Comparison of ENCODE assay signal across 8 cellular contexts in the genomic region with DNA sequence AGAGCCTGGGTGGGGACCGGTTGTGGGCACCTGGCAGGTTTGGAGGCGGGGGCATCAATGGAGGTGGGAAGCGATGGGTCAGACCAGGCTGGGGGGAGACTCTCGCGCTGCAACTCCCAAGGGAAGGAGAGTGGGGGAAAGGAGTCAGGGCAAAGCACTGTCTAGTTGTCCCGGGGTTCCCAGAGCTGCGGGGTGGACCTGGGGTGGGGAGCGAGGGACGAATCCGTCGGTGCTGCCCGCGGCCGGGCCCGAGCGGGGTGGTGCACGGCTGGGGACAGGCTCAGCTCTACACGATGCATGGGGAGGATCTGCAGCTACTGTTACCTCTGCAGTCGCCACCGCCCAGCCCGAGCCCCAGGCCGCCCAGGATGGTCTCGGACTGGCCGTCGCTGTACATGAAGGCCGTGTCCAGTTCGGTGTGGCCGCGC. TPM values are rescaled to one million over a fixed set of nuclear protein-coding genes. Genes with fewer than 3 reads are reported as not detected.
DNase-seq lines count a peak whose midpoint lies in the region; ATAC-seq and TF ChIP-seq lines count a peak whose summit lies in the region.

No MANE protein-coding gene starts in this region.

- H3K27me3 Mint-ChIP-seq in CD8-positive, alpha-beta memory T cell = no peaks in the 10 kb centered on the region
- H3K27me3 Mint-ChIP-seq in endothelial cell (ENCODE audit: unreplicated experiment) = peaks cover 15% of the 10 kb centered on the region
- no peaks in the 10 kb centered on the region for H3K27me3 Mint-ChIP-seq in nephron progenitor cell (ENCODE audit: low read depth, poor library complexity)

- no peaks in the 10 kb centered on the region for H3K9me3 ChIP-seq in CD8-positive, alpha-beta memory T cell (ENCODE audit: low read length)
- H3K9me3 ChIP-seq in HAP-1 (no peaks in the 10 kb centered on the region), SJCRH30 (replicated peaks) (no peaks in the 10 kb centered on the region)

- ATAC-seq in HG03108 (IDR thresholded peaks at IDR 0.05; ENCODE audit: unreplicated experiment) (no peak), GM21576 (IDR thresholded peaks at IDR 0.05; ENCODE audit: unreplicated experiment) (no peak)

- H3K4me3 ChIP-seq in CD8-positive, alpha-beta memory T cell (ENCODE audit: low read length) = peak overlapping the region; percentile 76
- H3K4me3 ChIP-seq in HAP-1 = peak overlapping the region; percentile 84
- H3K4me3 ChIP-seq in SJCRH30 = peak overlapping the region; percentile 92

- peak overlapping the region; percentile 81 to 94 (median 91) for H3K4me3 Mint-ChIP-seq in CD8-positive, alpha-beta memory T cell
- H3K4me3 Mint-ChIP-seq in endothelial cell (ENCODE audit: unreplicated experiment) (peak overlapping the region; percentile 93), nephron progenitor cell (peak overlapping the region; percentile 89)

- peaks cover 29 to 50% (median 41%) of the 10 kb centered on the region in 3 donors for H3K4me1 Mint-ChIP-seq in CD8-positive, alpha-beta memory T cell
- peaks cover 26% of the 10 kb centered on the region for H3K4me1 Mint-ChIP-seq in endothelial cell (ENCODE audit: unreplicated experiment)
- H3K4me1 Mint-ChIP-seq in nephron progenitor cell = peaks cover 47% of the 10 kb centered on the region

- POLR2A ChIA-PET in CD8-positive, alpha-beta memory T cell (lab: Charles Lee) = interaction anchor here (0.6 kb wide), 1 partner anchor 145 kb away, joined by 3 read pairs; no protein-coding TSS in a partner anchor

- peaks cover 13% of the 10 kb centered on the region for H3K4me1 ChIP-seq in CD8-positive, alpha-beta memory T cell (ENCODE audit: insufficient read depth, low read length)
- peaks cover 5% of the 10 kb centered on the region for H3K4me1 ChIP-seq in HAP-1
- H3K4me1 ChIP-seq in SJCRH30 = peaks cover 5% of the 10 kb centered on the region; the same call in 1 of the 2 replicates

- TF ChIP-seq CTCF in endothelial cell (IDR thresholded peaks at IDR 0.05; ENCODE audit: unreplicated experiment) (no peak), nephron progenitor cell (IDR thresholded peaks at IDR 0.05) (no peak)

- peak in 4 of 5 donors; percentile 8 to 48 (median 26) for DNase-seq in CD8-positive, alpha-beta memory T cell
- DNase-seq in HAP-1 (ENCODE audit: low spot score in 2 of 2) (peak in 1 of 2 experiments; percentile 33), SJCRH30 (no peak), endothelial cell (ENCODE audit: low spot score) (no peak), nephron progenitor cell (no peak), HK-2 (ENCODE audit: unreplicated experiment) (no peak)

- H3K9me3 Mint-ChIP-seq in CD8-positive, alpha-beta memory T cell = no peaks in the 10 kb centered on the region
- H3K9me3 Mint-ChIP-seq in endothelial cell (ENCODE audit: unreplicated experiment) (no peaks in the 10 kb centered on the region), nephron progenitor cell (no peaks in the 10 kb centered on the region)

- CTCF ChIA-PET in CD8-positive, alpha-beta memory T cell (lab: Charles Lee) = interaction anchor here (1.6 kb wide), 1 partner anchor 351 kb away, joined by 3 read pairs; no protein-coding TSS in a partner anchor

- peak overlapping the region in 7 of 8 donors; percentile 11 to 92 (median 81) for H3K27ac Mint-ChIP-seq in CD8-positive, alpha-beta memory T cell
- H3K27ac Mint-ChIP-seq in endothelial cell (ENCODE audit: unreplicated experiment) = no peak overlapping the region
- H3K27ac Mint-ChIP-seq in nephron progenitor cell = no peak overlapping the region

- no peaks in the 10 kb centered on the region for H3K27me3 ChIP-seq in CD8-positive, alpha-beta memory T cell (ENCODE audit: insufficient read depth, low read length, poor library complexity, severe bottlenecking)
- H3K27me3 ChIP-seq in HAP-1 (ENCODE audit: low read depth) (no peaks in the 10 kb centered on the region), SJCRH30 (no peaks in the 10 kb centered on the region)

- in situ Hi-C loops in HAP-1 (cut with MboI; ENCODE audit: low sequenced_read_pairs) = no loop called here

- H3K36me3 Mint-ChIP-seq in CD8-positive, alpha-beta memory T cell = peaks cover 0 to 29% (median 9%) of the 10 kb centered on the region in 3 donors
- H3K36me3 Mint-ChIP-seq in endothelial cell (ENCODE audit: low read depth, unreplicated experiment) = peaks cover 19% of the 10 kb centered on the region
- peaks cover 26% of the 10 kb centered on the region for H3K36me3 Mint-ChIP-seq in nephron progenitor cell (ENCODE audit: low read depth)

- H3K36me3 ChIP-seq in CD8-positive, alpha-beta memory T cell (ENCODE audit: insufficient read depth, low read length) = peaks cover 9% of the 10 kb centered on the region
- peaks cover 22% of the 10 kb centered on the region for H3K36me3 ChIP-seq in HAP-1 (replicated peaks)
- peaks cover 14% of the 10 kb centered on the region for H3K36me3 ChIP-seq in SJCRH30

- H3K27ac ChIP-seq in CD8-positive, alpha-beta memory T cell (ENCODE audit: low read depth, low read length) = peak overlapping the region; percentile 60
- H3K27ac ChIP-seq in SJCRH30 = peak overlapping the region; percentile 51; the same call in 1 of the 2 replicates

RNA-seq across cellular contexts. Expression of a gene that starts 0.4 kb away (rescaled TPM):
- 10 to 100 TPM; 36.4 to 38.3 TPM for total RNA-seq in CD8-positive, alpha-beta memory T cell
- 102 TPM for polyA plus RNA-seq in CD8-positive, alpha-beta memory T cell
- total RNA-seq in SJCRH30 (2014; rRNA removed; shearing (Covaris generic)) = 64.0 and 71.6 TPM in 2 replicates
- total RNA-seq in endothelial cell (ENCODE audit: unreplicated experiment) = 34.1 TPM

RNA-seq across cellular contexts. Expression of a gene that starts 0.6 kb away (rescaled TPM):
- total RNA-seq in CD8-positive, alpha-beta memory T cell = 10 to 100 TPM in 1 of 2 experiments, 1 to 10 TPM in 1; 8.6 to 10.4 TPM
- 5.7 TPM for polyA plus RNA-seq in CD8-positive, alpha-beta memory T cell
- total RNA-seq in SJCRH30 (2014; rRNA removed; shearing (Covaris generic)) = 31.3 and 33.4 TPM in 2 replicates
- 22.6 TPM for total RNA-seq in endothelial cell (ENCODE audit: unreplicated experiment)

RNA-seq across cellular contexts. Expression of a gene that starts 22.9 kb away (rescaled TPM):
- total RNA-seq in CD8-positive, alpha-beta memory T cell = under 1 TPM; 0.29 to 0.50 TPM
- polyA plus RNA-seq in CD8-positive, alpha-beta memory T cell = not detected
- 0.06 and 0.25 TPM in 2 replicates for total RNA-seq in SJCRH30 (2014; rRNA removed; shearing (Covaris generic))
- 1.1 TPM for total RNA-seq in endothelial cell (ENCODE audit: unreplicated experiment)

RNA-seq across cellular contexts. Expression of a gene that starts 59.9 kb away (rescaled TPM):
- total RNA-seq in CD8-positive, alpha-beta memory T cell = 100 to 1,000 TPM; 137 TPM
- 28.5 TPM for polyA plus RNA-seq in CD8-positive, alpha-beta memory T cell
- total RNA-seq in SJCRH30 (2014; rRNA removed; shearing (Covaris generic)) = 84.7 and 87.0 TPM in 2 replicates
- total RNA-seq in endothelial cell (ENCODE audit: unreplicated experiment) = 22.4 TPM

Comparison
In these comparisons a context has a peak if more than half of its experiments do, and no peak if none do; other contexts are left out.
1. DNase-seq: peak in CD8-positive, alpha-beta memory T cell (4 of 5); none in SJCRH30 (0 of 2), endothelial cell (single experiment), nephron progenitor cell (single experiment) and HK-2 (single experiment).
2. H3K27ac Mint-ChIP-seq: peak in CD8-positive, alpha-beta memory T cell (7 of 8); none in endothelial cell (single experiment) and nephron progenitor cell (single experiment).
3. Peak in every context shown above with its lines, with median percentiles within 50 percentile points of each other: H3K4me3 ChIP-seq and H3K4me3 Mint-ChIP-seq.